ENCODE assay signal across 10 cellular contexts in the genomic region with DNA sequence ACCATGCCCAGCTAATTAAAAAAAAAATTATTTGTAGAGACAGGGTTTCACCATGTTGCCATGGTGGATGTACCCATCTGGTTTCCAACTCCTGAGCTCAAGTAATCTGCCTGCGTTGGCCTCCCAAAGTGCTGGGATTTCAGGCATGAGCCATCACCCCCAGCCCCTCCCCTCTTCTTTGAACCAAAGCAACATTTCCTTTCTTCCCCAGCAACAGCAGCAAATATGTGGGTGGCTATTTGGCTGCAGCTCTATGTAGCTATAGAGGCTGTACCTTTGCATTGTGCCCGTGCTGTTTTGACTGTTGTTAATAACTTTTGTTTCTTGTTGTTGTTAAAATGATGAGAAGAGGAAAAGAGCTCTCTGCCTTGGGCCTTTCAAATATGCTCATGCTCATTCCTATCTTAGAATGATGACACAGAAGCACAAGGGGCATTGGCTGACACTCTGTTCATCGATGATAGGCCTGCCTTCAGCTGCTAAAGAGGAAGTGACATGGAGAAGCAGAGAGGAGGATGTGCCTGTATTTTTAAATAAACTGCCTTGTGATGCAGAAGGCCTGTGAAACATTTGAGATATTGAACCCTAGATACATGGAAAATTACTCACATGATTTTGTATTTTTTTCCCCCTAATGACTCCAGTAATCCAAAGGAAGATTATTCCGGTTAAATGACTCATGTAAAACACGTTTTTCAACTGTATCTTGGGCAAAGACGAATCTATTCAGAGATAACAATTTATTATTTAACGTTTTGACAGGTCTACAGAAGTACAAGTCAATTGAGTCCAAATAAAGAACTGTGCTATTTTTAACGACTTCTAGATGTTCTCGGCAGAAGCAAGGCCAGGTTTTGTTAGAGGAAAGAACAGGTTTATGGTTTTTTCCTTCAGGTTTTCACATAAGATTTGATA. TPM values are rescaled to one million over a fixed set of nuclear protein-coding genes. Genes with fewer than 3 reads are reported as not detected.
A peak's percentile ranks its signal among the peaks of the same experiment; 100 is the strongest.
DNase-seq lines count a peak whose midpoint lies in the region; FAIRE-seq and TF ChIP-seq lines count a peak whose summit lies in the region.
"Had no signal": no experiment of that assay in that cellular context is flagged by ENCODE, and none has a peak within 500 bp of the region (broad histone marks: within the 10 kb centered on the region; RNA-seq: fewer than 3 reads in every experiment).

No MANE protein-coding gene starts in this region.

- H3K36me3 ChIP-seq in CD8-positive, alpha-beta memory T cell (ENCODE audit: insufficient read depth, low read length) = no peaks in the 10 kb centered on the region
- H3K36me3 ChIP-seq in bronchial epithelial cell (ENCODE audit: control insufficient read depth, insufficient read depth, low read length) (no peaks in the 10 kb centered on the region), mesodermal cell (ENCODE audit: control insufficient read depth, insufficient read depth, low read length) (no peaks in the 10 kb centered on the region), colonic mucosa (no peaks in the 10 kb centered on the region)

- no peaks in the 10 kb centered on the region for H3K27me3 ChIP-seq in CD8-positive, alpha-beta memory T cell (ENCODE audit: insufficient read depth, low read length, poor library complexity, severe bottlenecking)
- no peaks in the 10 kb centered on the region for H3K27me3 ChIP-seq in bronchial epithelial cell (ENCODE audit: control insufficient read depth, insufficient read depth, low read length)
- H3K27me3 ChIP-seq in colonic mucosa = no peaks in the 10 kb centered on the region

- peaks cover 0 to 8% (median 4%) of the 10 kb centered on the region in 3 donors for H3K4me1 Mint-ChIP-seq in CD8-positive, alpha-beta memory T cell

- no peaks in the 10 kb centered on the region for H3K9me3 ChIP-seq in CD8-positive, alpha-beta memory T cell (ENCODE audit: low read length)
- H3K9me3 ChIP-seq in mesodermal cell (ENCODE audit: control insufficient read depth, low read length) (no peaks in the 10 kb centered on the region), colonic mucosa (no peaks in the 10 kb centered on the region)

- intact Hi-C loops in colonic mucosa (cut with DNase I) = no loop called here

- H3K9me3 Mint-ChIP-seq in CD8-positive, alpha-beta memory T cell = no peaks in the 10 kb centered on the region

- H3K9ac ChIP-seq in colonic mucosa (ENCODE audit: low read depth in 2 of 2, low read length in 2 of 2) = no peak overlapping the region

- no peak overlapping the region for H3K27ac Mint-ChIP-seq in CD8-positive, alpha-beta memory T cell

- POLR2A ChIA-PET in CD8-positive, alpha-beta memory T cell (lab: Charles Lee) = interaction anchor here (0.6 kb wide), 1 partner anchor 16 kb away, joined by 3 read pairs; no protein-coding TSS in a partner anchor

- no peak overlapping the region for H3K4me3 Mint-ChIP-seq in CD8-positive, alpha-beta memory T cell

- no peaks in the 10 kb centered on the region for H3K4me1 ChIP-seq in CD8-positive, alpha-beta memory T cell (ENCODE audit: insufficient read depth, low read length)
- peaks cover 6% of the 10 kb centered on the region for H3K4me1 ChIP-seq in mesodermal cell (ENCODE audit: control insufficient read depth, insufficient read depth, low read length, poor library complexity, severe bottlenecking)
- H3K4me1 ChIP-seq in colonic mucosa = no peaks in the 10 kb centered on the region

- H3K27me3 Mint-ChIP-seq in CD8-positive, alpha-beta memory T cell = no peaks in the 10 kb centered on the region

- peak overlapping the region; percentile 44 for H3K27ac ChIP-seq in CD8-positive, alpha-beta memory T cell (ENCODE audit: low read depth, low read length)
- H3K27ac ChIP-seq in mesodermal cell (ENCODE audit: low read depth, low read length, severe bottlenecking) = peak overlapping the region; percentile 8
- no peak overlapping the region for H3K27ac ChIP-seq in colonic mucosa

- WGBS in mesodermal cell (ENCODE audit: insufficient coverage in 2 of 2), 2 experiments = 90 to 98% methylated on average over 6 of the region's 9 CpGs

- no peak for FAIRE-seq in bronchial epithelial cell (lab: Jason Lieb, UNC)
- FAIRE-seq: G401.6 had no signal

- H3K4me3 ChIP-seq in CD8-positive, alpha-beta memory T cell (ENCODE audit: low read length) = no peak overlapping the region
- H3K4me3 ChIP-seq in bronchial epithelial cell (ENCODE audit: low read depth, low read length) = no peak overlapping the region
- H3K4me3 ChIP-seq in mesodermal cell (ENCODE audit: extremely low read depth, insufficient read depth, low read length, poor library complexity, severe bottlenecking) = no peak overlapping the region
- no peak overlapping the region for H3K4me3 ChIP-seq in colonic mucosa

- no peaks in the 10 kb centered on the region for H3K36me3 Mint-ChIP-seq in CD8-positive, alpha-beta memory T cell

- TF ChIP-seq CTCF in bronchial epithelial cell (IDR thresholded peaks at IDR 0.05; ENCODE audit: insufficient read depth, low read length, severe bottlenecking) (no peak), colonic mucosa (IDR thresholded peaks at IDR 0.05) (no peak)

- no peak for DNase-seq in CD8-positive, alpha-beta memory T cell
- DNase-seq in NCI-H146 (lab: John Stamatoyannopoulos, UW) (peak; percentile 57), bronchial epithelial cell (ENCODE audit: low read depth) (peak; percentile 79), epidermal melanocyte (ENCODE audit: insufficient read length, low spot score) (no peak), colonic mucosa (no peak), T-helper 1 cell (no peak), NCI-H1092 treated with DMSO at 0.1 percent for 48 hours (lab: John Stamatoyannopoulos, UW) (no peak)
- DNase-seq: NCI-H2081 treated with DMSO at 0.1 percent for 48 hours had no signal

- CTCF ChIA-PET in CD8-positive, alpha-beta memory T cell (lab: Charles Lee) = no interaction called here

RNA-seq across cellular contexts. Expression of a gene that starts 20.5 kb away (rescaled TPM):
- total RNA-seq in CD8-positive, alpha-beta memory T cell = 10 to 100 TPM; 20.8 to 23.2 TPM
- 7.6 TPM for polyA plus RNA-seq in CD8-positive, alpha-beta memory T cell
- total RNA-seq in bronchial epithelial cell = 35.0 and 57.6 TPM in 2 replicates
- polyA plus RNA-seq in mesodermal cell (2013, experiment 1 of 2) = 38.0 TPM
- polyA plus RNA-seq in mesodermal cell (2013, experiment 2 of 2) = 31.6 TPM
- total RNA-seq in colonic mucosa = 10 to 100 TPM; 20.5 to 25.8 TPM

RNA-seq across cellular contexts. Expression of a gene that starts 52.5 kb away (rescaled TPM):
- total RNA-seq in CD8-positive, alpha-beta memory T cell = not detected
- polyA plus RNA-seq in CD8-positive, alpha-beta memory T cell = not detected
- total RNA-seq in bronchial epithelial cell = not detected in 2 replicates
- polyA plus RNA-seq in mesodermal cell (2013, experiment 1 of 2) = not detected
- polyA plus RNA-seq in mesodermal cell (2013, experiment 2 of 2) = not detected
- not detected for total RNA-seq in colonic mucosa

Comparison
In these comparisons a context has a peak if more than half of its experiments do, and no peak if none do; other contexts are left out.
1. DNase-seq: peak in NCI-H146 (single experiment) and bronchial epithelial cell (single experiment); none in CD8-positive, alpha-beta memory T cell (0 of 5), epidermal melanocyte (single experiment), colonic mucosa (single experiment), T-helper 1 cell (0 of 5) and NCI-H1092 treated with DMSO at 0.1 percent for 48 hours (single experiment).